In genomic region chr13:35057858-35058257, GRCh38 we compare ENCODE assay signal across 31 cellular contexts.
"Had no signal": no experiment of that assay in that cellular context is flagged by ENCODE, and none has a peak within 500 bp of the region (broad histone marks: within the 10 kb centered on the region; RNA-seq: fewer than 3 reads in every experiment).

No MANE protein-coding gene starts in this region.

- H3K4me1 Mint-ChIP-seq: activated CD4-positive, alpha-beta T cell treated with anti-CD3 and anti-CD28 coated beads for 36 hours; activated CD4-positive, alpha-beta T cell treated with anti-CD3 and anti-CD28 coated beads, Interleukin-2, amount 10 ng/mL, durations not matched to agents 24 days and 14 days; activated CD8-positive, alpha-beta memory T cell treated with anti-CD3 and anti-CD28 coated beads, Interleukin-2, amount 10 ng/mL, durations not matched to agents 7 days and 5 days; activated naive CD4-positive, alpha-beta T cell treated with anti-CD3 and anti-CD28 coated beads, Interleukin-2, amount 50 U/mL, for 24 hours; activated naive CD8-positive, alpha-beta T cell treated with anti-CD3 and anti-CD28 coated beads for 36 hours; activated naive CD8-positive, alpha-beta T cell treated with anti-CD3 and anti-CD28 coated beads, Interleukin-2, amount 50 U/mL, for 24 hours; T-helper 17 cell had no signal

- DNase-seq: activated CD4-positive, alpha-beta memory T cell treated with anti-CD3 and anti-CD28 coated beads for 36 hours; activated CD4-positive, alpha-beta T cell treated with anti-CD3 and anti-CD28 coated beads for 36 hours; activated CD4-positive, alpha-beta T cell treated with anti-CD3 and anti-CD28 coated beads, Interleukin-2, amount 10 ng/mL, durations not matched to agents 24 days and 14 days; activated CD4-positive, CD25-positive, alpha-beta regulatory T cell; activated CD4-positive, CD25-positive, alpha-beta regulatory T cell treated with anti-CD3 and anti-CD28 coated beads, Interleukin-2, amount 50 U/mL, for 72 hours; activated CD8-positive, alpha-beta memory T cell treated with anti-CD3 and anti-CD28 coated beads, Interleukin-2, amount 10 ng/mL, durations not matched to agents 7 days and 5 days; activated CD8-positive, alpha-beta memory T cell treated with anti-CD3 and anti-CD28 coated beads, Interleukin-2, amount 50 U/mL, for 4 hours; activated CD8-positive, alpha-beta T cell treated with anti-CD3 and anti-CD28 coated beads, Interleukin-2, amount 10 ng/mL, durations not matched to agents 7 days and 5 days; activated effector memory CD4-positive, alpha-beta T cell treated with anti-CD3 and anti-CD28 coated beads, Interleukin-2, amount 50 U/mL, for 16 hours; activated naive CD4-positive, alpha-beta T cell treated with anti-CD3 and anti-CD28 coated beads for 36 hours; activated naive CD8-positive, alpha-beta T cell treated with anti-CD3 and anti-CD28 coated beads for 36 hours; activated naive CD8-positive, alpha-beta T cell treated with anti-CD3 and anti-CD28 coated beads, Interleukin-2, amount 50 U/mL, for 24 hours; activated T-cell treated with anti-CD3 and anti-CD28 coated beads, Interleukin-2, amount 50 U/mL, for 1 hour; activated T-cell treated with anti-CD3 and anti-CD28 coated beads, Interleukin-2, amount 50 U/mL, for 48 hours; adrenal gland; aorta; body of pancreas; caudate nucleus; colonic mucosa; effector CD8-positive, alpha-beta T cell; esophagus squamous epithelium; foreskin melanocyte; T-helper 1 cell; T-helper 17 cell; T1000; WERI-Rb-1 had no signal

- H3K4me3 ChIP-seq: adrenal gland, body of pancreas, colonic mucosa, esophagus squamous epithelium, gastroesophageal sphincter had no signal

- H3K9me3 Mint-ChIP-seq: activated CD4-positive, alpha-beta memory T cell treated with anti-CD3 and anti-CD28 coated beads for 36 hours; activated CD4-positive, alpha-beta T cell treated with anti-CD3 and anti-CD28 coated beads, Interleukin-2, amount 10 ng/mL, durations not matched to agents 24 days and 14 days; activated naive CD4-positive, alpha-beta T cell treated with anti-CD3 and anti-CD28 coated beads for 36 hours; activated naive CD4-positive, alpha-beta T cell treated with anti-CD3 and anti-CD28 coated beads, Interleukin-2, amount 50 U/mL, for 24 hours; activated naive CD8-positive, alpha-beta T cell treated with anti-CD3 and anti-CD28 coated beads for 36 hours; activated naive CD8-positive, alpha-beta T cell treated with anti-CD3 and anti-CD28 coated beads, Interleukin-2, amount 50 U/mL, for 24 hours; activated T-helper 1 cell treated with anti-CD3 and anti-CD28 coated beads, Interleukin-12 subunit alpha, Interleukin-12 subunit beta, Interleukin-2, Interleukin-4 antibody, amounts not matched to agents 30 ng/mL and 10 ng/mL and 1 ng/mL, durations not matched to agents 14 hours and 24 hours and 36 hours; activated T-helper 2 cell treated with anti-CD3 and anti-CD28 coated beads, Interferon-gamma antibody, Interleukin-2, Interleukin-4, amounts not matched to agents 10 μg/mL and 5 μg/mL and 100 μg/mL, durations not matched to agents 14 hours and 24 hours and 36 hours; T-helper 2 cell treated with Interferon-gamma antibody and Interleukin-4, amounts not matched to agents 5 μg/mL and 100 μg/mL, for 36 hours had no signal

- H3K4me3 Mint-ChIP-seq: activated CD4-positive, alpha-beta memory T cell treated with anti-CD3 and anti-CD28 coated beads for 36 hours; activated CD4-positive, alpha-beta T cell treated with anti-CD3 and anti-CD28 coated beads for 36 hours; activated CD4-positive, alpha-beta T cell treated with anti-CD3 and anti-CD28 coated beads, Interleukin-2, amount 10 ng/mL, durations not matched to agents 24 days and 14 days; activated CD8-positive, alpha-beta memory T cell treated with anti-CD3 and anti-CD28 coated beads, Interleukin-2, amount 10 ng/mL, durations not matched to agents 7 days and 5 days; activated CD8-positive, alpha-beta T cell treated with anti-CD3 and anti-CD28 coated beads, Interleukin-2, amount 10 ng/mL, durations not matched to agents 7 days and 5 days; activated naive CD4-positive, alpha-beta T cell treated with anti-CD3 and anti-CD28 coated beads for 36 hours; activated naive CD4-positive, alpha-beta T cell treated with anti-CD3 and anti-CD28 coated beads, Interleukin-2, amount 50 U/mL, for 24 hours; activated naive CD8-positive, alpha-beta T cell treated with anti-CD3 and anti-CD28 coated beads for 36 hours; activated naive CD8-positive, alpha-beta T cell treated with anti-CD3 and anti-CD28 coated beads, Interleukin-2, amount 50 U/mL, for 24 hours; activated T-helper 1 cell treated with anti-CD3 and anti-CD28 coated beads, Interleukin-12 subunit alpha, Interleukin-12 subunit beta, Interleukin-2, Interleukin-4 antibody, amounts not matched to agents 30 ng/mL and 10 ng/mL and 1 ng/mL, durations not matched to agents 14 hours and 24 hours and 36 hours; T-helper 17 cell; T-helper 2 cell treated with Interferon-gamma antibody and Interleukin-4, amounts not matched to agents 5 μg/mL and 100 μg/mL, for 36 hours had no signal

- H3K36me3 ChIP-seq: adrenal gland, colonic mucosa, esophagus squamous epithelium, WERI-Rb-1 had no signal

- H3K36me3 Mint-ChIP-seq: activated CD4-positive, alpha-beta memory T cell treated with anti-CD3 and anti-CD28 coated beads for 36 hours; activated CD8-positive, alpha-beta memory T cell treated with anti-CD3 and anti-CD28 coated beads, Interleukin-2, amount 10 ng/mL, durations not matched to agents 7 days and 5 days had no signal

- ATAC-seq: activated CD4-positive, alpha-beta T cell treated with anti-CD3 and anti-CD28 coated beads for 36 hours; activated CD8-positive, alpha-beta memory T cell treated with anti-CD3 and anti-CD28 coated beads, Interleukin-2, amount 10 ng/mL, durations not matched to agents 7 days and 5 days; activated CD8-positive, alpha-beta T cell treated with anti-CD3 and anti-CD28 coated beads, Interleukin-2, amount 10 ng/mL, durations not matched to agents 7 days and 5 days; activated naive CD8-positive, alpha-beta T cell treated with anti-CD3 and anti-CD28 coated beads, Interleukin-2, amount 50 U/mL, for 24 hours; body of pancreas; gastroesophageal sphincter; T-helper 17 cell had no signal

- H3K27ac Mint-ChIP-seq: activated CD4-positive, alpha-beta memory T cell treated with anti-CD3 and anti-CD28 coated beads for 36 hours; activated CD4-positive, alpha-beta T cell treated with anti-CD3 and anti-CD28 coated beads for 36 hours; activated CD4-positive, alpha-beta T cell treated with anti-CD3 and anti-CD28 coated beads, Interleukin-2, amount 10 ng/mL, durations not matched to agents 24 days and 14 days; activated CD8-positive, alpha-beta memory T cell treated with anti-CD3 and anti-CD28 coated beads, Interleukin-2, amount 10 ng/mL, durations not matched to agents 7 days and 5 days; activated CD8-positive, alpha-beta T cell treated with anti-CD3 and anti-CD28 coated beads, Interleukin-2, amount 10 ng/mL, durations not matched to agents 7 days and 5 days; activated naive CD4-positive, alpha-beta T cell treated with anti-CD3 and anti-CD28 coated beads for 36 hours; activated naive CD4-positive, alpha-beta T cell treated with anti-CD3 and anti-CD28 coated beads, Interleukin-2, amount 50 U/mL, for 24 hours; activated naive CD8-positive, alpha-beta T cell treated with anti-CD3 and anti-CD28 coated beads for 36 hours; activated naive CD8-positive, alpha-beta T cell treated with anti-CD3 and anti-CD28 coated beads, Interleukin-2, amount 50 U/mL, for 24 hours; activated T-helper 1 cell treated with anti-CD3 and anti-CD28 coated beads, Interleukin-12 subunit alpha, Interleukin-12 subunit beta, Interleukin-2, Interleukin-4 antibody, amounts not matched to agents 30 ng/mL and 10 ng/mL and 1 ng/mL, durations not matched to agents 14 hours and 24 hours and 36 hours; activated T-helper 2 cell treated with anti-CD3 and anti-CD28 coated beads, Interferon-gamma antibody, Interleukin-2, Interleukin-4, amounts not matched to agents 10 μg/mL and 5 μg/mL and 100 μg/mL, durations not matched to agents 14 hours and 24 hours and 36 hours; T-helper 17 cell; T-helper 2 cell treated with Interferon-gamma antibody and Interleukin-4, amounts not matched to agents 5 μg/mL and 100 μg/mL, for 36 hours had no signal

- H3K27me3 Mint-ChIP-seq: activated CD4-positive, alpha-beta memory T cell treated with anti-CD3 and anti-CD28 coated beads for 36 hours; activated CD4-positive, alpha-beta T cell treated with anti-CD3 and anti-CD28 coated beads for 36 hours; activated CD4-positive, alpha-beta T cell treated with anti-CD3 and anti-CD28 coated beads, Interleukin-2, amount 10 ng/mL, durations not matched to agents 24 days and 14 days; activated CD8-positive, alpha-beta memory T cell treated with anti-CD3 and anti-CD28 coated beads, Interleukin-2, amount 10 ng/mL, durations not matched to agents 7 days and 5 days; activated naive CD4-positive, alpha-beta T cell treated with anti-CD3 and anti-CD28 coated beads, Interleukin-2, amount 50 U/mL, for 24 hours; activated naive CD8-positive, alpha-beta T cell treated with anti-CD3 and anti-CD28 coated beads for 36 hours; activated naive CD8-positive, alpha-beta T cell treated with anti-CD3 and anti-CD28 coated beads, Interleukin-2, amount 50 U/mL, for 24 hours; T-helper 17 cell had no signal

- H3K27me3 ChIP-seq: adrenal gland, body of pancreas, colonic mucosa, esophagus squamous epithelium, gastroesophageal sphincter had no signal
